In genomic region chr1:182200025-182200814, GRCh38 we compare ENCODE assay signal across 1 cellular context.
TF ChIP-seq lines count a peak whose summit lies in the region.

No MANE protein-coding gene starts in this region.

TF ChIP-seq in K562, 482 proteins besides CTCF, POLR2A, EP300 and RAD21 (continued from another document and continues in another):
- no peak for TF ChIP-seq CCAR2 (IDR thresholded peaks at IDR 0.05; ENCODE audit: low read depth, low read length)
- TF ChIP-seq CBX2 (IDR thresholded peaks at IDR 0.05; ENCODE audit: insufficient read depth, low read length, poor library complexity, severe bottlenecking): no peak
- no peak for TF ChIP-seq FOXJ2 (tag; IDR thresholded peaks at IDR 0.05)
- TF ChIP-seq PHF20 (IDR thresholded peaks at IDR 0.05; ENCODE audit: partially characterized antibody): no peak
- TF ChIP-seq ZNF639 (CRISPR knock-in tag; conservative IDR thresholded peaks at IDR 0.05 in 1 of 2, IDR thresholded peaks at IDR 0.05 in 1 of 2): peak in 1 of 2 experiments; percentile 76; a peak in 2 of 4 replicates
- TF ChIP-seq CREB5 (CRISPR knock-in tag; IDR thresholded peaks at IDR 0.05): no peak
- TF ChIP-seq SMAD2 (IDR thresholded peaks at IDR 0.05; ENCODE audit: low read depth, low read length): no peak
- no peak for TF ChIP-seq ZBED1 (IDR thresholded peaks at IDR 0.05)
- no peak for TF ChIP-seq TRIM28 (IDR thresholded peaks at IDR 0.05)
- TF ChIP-seq ZC3H8 (IDR thresholded peaks at IDR 0.05): no peak
- peak; percentile 97 for TF ChIP-seq HDAC2 (IDR thresholded peaks at IDR 0.05)
- no peak for TF ChIP-seq CHD7 (IDR thresholded peaks at IDR 0.05; ENCODE audit: low read depth, low read length)
- TF ChIP-seq ZNF436 (CRISPR knock-in tag; IDR thresholded peaks at IDR 0.05): no peak
- TF ChIP-seq, protein P1, sequence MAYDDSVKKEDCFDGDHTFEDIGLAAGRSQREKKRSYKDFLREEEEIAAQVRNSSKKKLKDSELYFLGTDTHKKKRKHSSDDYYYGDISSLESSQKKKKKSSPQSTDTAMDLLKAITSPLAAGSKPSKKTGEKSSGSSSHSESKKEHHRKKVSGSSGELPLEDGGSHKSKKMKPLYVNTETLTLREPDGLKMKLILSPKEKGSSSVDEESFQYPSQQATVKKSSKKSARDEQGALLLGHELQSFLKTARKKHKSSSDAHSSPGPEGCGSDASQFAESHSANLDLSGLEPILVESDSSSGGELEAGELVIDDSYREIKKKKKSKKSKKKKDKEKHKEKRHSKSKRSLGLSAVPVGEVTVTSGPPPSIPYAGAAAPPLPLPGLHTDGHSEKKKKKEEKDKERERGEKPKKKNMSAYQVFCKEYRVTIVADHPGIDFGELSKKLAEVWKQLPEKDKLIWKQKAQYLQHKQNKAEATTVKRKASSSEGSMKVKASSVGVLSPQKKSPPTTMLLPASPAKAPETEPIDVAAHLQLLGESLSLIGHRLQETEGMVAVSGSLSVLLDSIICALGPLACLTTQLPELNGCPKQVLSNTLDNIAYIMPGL (CRISPR knock-in tag; IDR thresholded peaks at IDR 0.05): no peak
- peak; percentile 90 for TF ChIP-seq TCF3 (CRISPR knock-in tag; IDR thresholded peaks at IDR 0.05)
- TF ChIP-seq PCBP2 (IDR thresholded peaks at IDR 0.05; ENCODE audit: low read depth, low read length, poor library complexity, severe bottlenecking): no peak
- no peak for TF ChIP-seq ZNF830 (CRISPR knock-in tag; IDR thresholded peaks at IDR 0.05)
- TF ChIP-seq IFI16 (CRISPR knock-in tag; IDR thresholded peaks at IDR 0.05): no peak
- peak; percentile 68 for TF ChIP-seq FOSL1 (tag; conservative IDR thresholded peaks at IDR 0.05)
- no peak for TF ChIP-seq POLR2B (IDR thresholded peaks at IDR 0.05; ENCODE audit: low read depth, partially characterized antibody)
- TF ChIP-seq FOXA3 (CRISPR knock-in tag; conservative IDR thresholded peaks at IDR 0.05 in 1 of 2, IDR thresholded peaks at IDR 0.05 in 1 of 2): peak; percentile 28 to 89; a peak in 3 of 4 replicates
- 0 out of 2 replicates have a peak, but pooled peaks have one; percentile 33 for TF ChIP-seq ELF4 (CRISPR knock-in tag; IDR thresholded peaks at IDR 0.05)
- TF ChIP-seq, protein P2, sequence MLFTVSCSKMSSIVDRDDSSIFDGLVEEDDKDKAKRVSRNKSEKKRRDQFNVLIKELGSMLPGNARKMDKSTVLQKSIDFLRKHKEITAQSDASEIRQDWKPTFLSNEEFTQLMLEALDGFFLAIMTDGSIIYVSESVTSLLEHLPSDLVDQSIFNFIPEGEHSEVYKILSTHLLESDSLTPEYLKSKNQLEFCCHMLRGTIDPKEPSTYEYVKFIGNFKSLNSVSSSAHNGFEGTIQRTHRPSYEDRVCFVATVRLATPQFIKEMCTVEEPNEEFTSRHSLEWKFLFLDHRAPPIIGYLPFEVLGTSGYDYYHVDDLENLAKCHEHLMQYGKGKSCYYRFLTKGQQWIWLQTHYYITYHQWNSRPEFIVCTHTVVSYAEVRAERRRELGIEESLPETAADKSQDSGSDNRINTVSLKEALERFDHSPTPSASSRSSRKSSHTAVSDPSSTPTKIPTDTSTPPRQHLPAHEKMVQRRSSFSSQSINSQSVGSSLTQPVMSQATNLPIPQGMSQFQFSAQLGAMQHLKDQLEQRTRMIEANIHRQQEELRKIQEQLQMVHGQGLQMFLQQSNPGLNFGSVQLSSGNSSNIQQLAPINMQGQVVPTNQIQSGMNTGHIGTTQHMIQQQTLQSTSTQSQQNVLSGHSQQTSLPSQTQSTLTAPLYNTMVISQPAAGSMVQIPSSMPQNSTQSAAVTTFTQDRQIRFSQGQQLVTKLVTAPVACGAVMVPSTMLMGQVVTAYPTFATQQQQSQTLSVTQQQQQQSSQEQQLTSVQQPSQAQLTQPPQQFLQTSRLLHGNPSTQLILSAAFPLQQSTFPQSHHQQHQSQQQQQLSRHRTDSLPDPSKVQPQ (CRISPR knock-in tag; IDR thresholded peaks at IDR 0.05; ENCODE audit: borderline replicate concordance): no peak
- TF ChIP-seq ZNF316 (IDR thresholded peaks at IDR 0.05): no peak
- no peak for TF ChIP-seq RBM25 (IDR thresholded peaks at IDR 0.05; ENCODE audit: low read depth, low read length, severe bottlenecking)
- no peak for TF ChIP-seq BRF1 (IDR thresholded peaks at IDR 0.05; ENCODE audit: borderline replicate concordance, extremely low read depth, insufficient read length)
- TF ChIP-seq STAT6 (CRISPR knock-in tag; IDR thresholded peaks at IDR 0.05): no peak
- TF ChIP-seq MCM3 (IDR thresholded peaks at IDR 0.05): no peak
- TF ChIP-seq ZNF121 (CRISPR knock-in tag; conservative IDR thresholded peaks at IDR 0.05): no peak
- peak; percentile 46; the same call in 1 of the 2 replicates for TF ChIP-seq MYNN (IDR thresholded peaks at IDR 0.05)
- TF ChIP-seq MYNN (CRISPR knock-in tag; IDR thresholded peaks at IDR 0.05): no peak
- TF ChIP-seq ZNF174 (CRISPR knock-in tag; IDR thresholded peaks at IDR 0.05): no peak
- TF ChIP-seq ZNF354B (CRISPR knock-in tag; IDR thresholded peaks at IDR 0.05): no peak
- no peak for TF ChIP-seq MED1 (CRISPR knock-in tag; IDR thresholded peaks at IDR 0.05; ENCODE audit: borderline replicate concordance)
- peak; percentile 98 to 99 for TF ChIP-seq KDM1A (IDR thresholded peaks at IDR 0.05)
- no peak for TF ChIP-seq SRSF3 (IDR thresholded peaks at IDR 0.05; ENCODE audit: insufficient read depth, low read length)
- TF ChIP-seq SRSF9 (IDR thresholded peaks at IDR 0.05; ENCODE audit: borderline replicate concordance, low read depth, low read length): no peak
- TF ChIP-seq MLX (CRISPR knock-in tag; conservative IDR thresholded peaks at IDR 0.05): no peak
- TF ChIP-seq RBM22 (IDR thresholded peaks at IDR 0.05; ENCODE audit: low read depth, low read length, poor library complexity, severe bottlenecking): no peak
- no peak for TF ChIP-seq NFXL1 (CRISPR knock-in tag; IDR thresholded peaks at IDR 0.05)
- TF ChIP-seq SNIP1 (IDR thresholded peaks at IDR 0.05; ENCODE audit: low read depth): no peak
- TF ChIP-seq SREBF1 (IDR thresholded peaks at IDR 0.05; ENCODE audit: borderline replicate concordance, low read depth, low read length): no peak
- TF ChIP-seq KDM4B (IDR thresholded peaks at IDR 0.05; ENCODE audit: borderline replicate concordance in 2 of 2, low read depth in 1 of 2): no peak
- TF ChIP-seq CBX5 (IDR thresholded peaks at IDR 0.05; ENCODE audit: borderline replicate concordance, low read depth): no peak
- no peak for TF ChIP-seq E2F3 (CRISPR knock-in tag; IDR thresholded peaks at IDR 0.05)
- TF ChIP-seq ZNF695 (CRISPR knock-in tag; IDR thresholded peaks at IDR 0.05): no peak
- peak; percentile 98 for TF ChIP-seq CBFA2T3 (IDR thresholded peaks at IDR 0.05)
